ENCODE assay signal across 9 cellular contexts in genomic region chr3:98343647-98344507, GRCh38. TPM values are rescaled to one million over a fixed set of nuclear protein-coding genes. Genes with fewer than 3 reads are reported as not detected.
A peak's percentile ranks its signal among the peaks of the same experiment; 100 is the strongest.
DNase-seq lines count a peak whose midpoint lies in the region; ATAC-seq and TF ChIP-seq lines count a peak whose summit lies in the region.
"Had no signal": no experiment of that assay in that cellular context is flagged by ENCODE, and none has a peak within 500 bp of the region (broad histone marks: within the 10 kb centered on the region; RNA-seq: fewer than 3 reads in every experiment).

No MANE protein-coding gene starts in this region.

- no peak overlapping the region for H3K27ac ChIP-seq in RWPE1
- H3K27ac ChIP-seq in psoas muscle: no peak overlapping the region

- CTCF ChIA-PET in RWPE1 (lab: Yijun Ruan, JAX): interaction anchor here (0.6 to 0.8 kb wide), 3 partner anchors 19 to 448 kb away, joined by 3 to 4 read pairs (median 3); no protein-coding TSS in a partner anchor

- H3K4me1 ChIP-seq in psoas muscle: no peaks in the 10 kb centered on the region

- no peaks in the 10 kb centered on the region for H3K36me3 Mint-ChIP-seq in endothelial cell (ENCODE audit: low read depth, unreplicated experiment)

- TF ChIP-seq CTCF in RWPE1 (conservative IDR thresholded peaks at IDR 0.05; ENCODE audit: low read depth) (peak; percentile 39), endothelial cell (IDR thresholded peaks at IDR 0.05; ENCODE audit: unreplicated experiment) (peak; percentile 77), psoas muscle (IDR thresholded peaks at IDR 0.05) (peak; percentile 11)

- WGBS in psoas muscle, 3 donors: 55 to 57% (median 55%) methylated on average over 13 of the region's 13 CpGs

- H3K27me3 Mint-ChIP-seq in endothelial cell (ENCODE audit: unreplicated experiment): peaks cover 1% of the 10 kb centered on the region

- no peaks in the 10 kb centered on the region for H3K27me3 ChIP-seq in psoas muscle (ENCODE audit: insufficient read depth in 3 of 3, low read length in 2 of 3)

- no peaks in the 10 kb centered on the region for H3K9me3 ChIP-seq in psoas muscle

- ATAC-seq in GM18907 (IDR thresholded peaks at IDR 0.05; ENCODE audit: unreplicated experiment) (peak; percentile 56), psoas muscle (no peak), GM19397 (IDR thresholded peaks at IDR 0.05; ENCODE audit: unreplicated experiment) (no peak)

- no peak overlapping the region for H3K4me3 ChIP-seq in psoas muscle

- POLR2A ChIA-PET in RWPE1 (lab: Yijun Ruan, JAX; ENCODE audit: low non-redundant PET): no interaction called here

- H3K4me3 Mint-ChIP-seq in endothelial cell (ENCODE audit: unreplicated experiment): no peak overlapping the region

- no peak overlapping the region for H3K27ac Mint-ChIP-seq in endothelial cell (ENCODE audit: unreplicated experiment)

- no peaks in the 10 kb centered on the region for H3K9me3 Mint-ChIP-seq in endothelial cell (ENCODE audit: unreplicated experiment)

- H3K4me1 Mint-ChIP-seq in endothelial cell (ENCODE audit: unreplicated experiment): no peaks in the 10 kb centered on the region

- intact Hi-C loops in psoas muscle (cut with DNase I): no loop called here

- DNase-seq in NCI-H2196 (lab: John Stamatoyannopoulos, UW; ENCODE audit: unreplicated experiment): peak; percentile 51
- DNase-seq in NCI-H2196 treated with DMSO at 0.1 percent for 48 hours (lab: John Stamatoyannopoulos, UW; ENCODE audit: unreplicated experiment): no peak
- peak; percentile 21 for DNase-seq in HK-2 (ENCODE audit: unreplicated experiment)
- peak; percentile 2 for DNase-seq in RWPE1 (ENCODE audit: low spot score)
- DNase-seq in endothelial cell (ENCODE audit: low spot score): peak; percentile 66
- no peak for DNase-seq in psoas muscle

- no peaks in the 10 kb centered on the region for H3K36me3 ChIP-seq in psoas muscle (ENCODE audit: insufficient read depth in 1 of 2, low read depth in 1 of 2)

RNA-seq across cellular contexts. Expression of gene OR5K4, which starts 9.8 kb away (rescaled TPM):
- total RNA-seq in endothelial cell (ENCODE audit: unreplicated experiment) (not detected), psoas muscle (not detected)
- not detected for polyA plus RNA-seq in psoas muscle
- polyA plus RNA-seq: adipose tissue had no signal

RNA-seq across cellular contexts. Expression of gene OR5K3, which starts 46.6 kb away (rescaled TPM):
- total RNA-seq in endothelial cell (ENCODE audit: unreplicated experiment) (not detected), psoas muscle (not detected)
- polyA plus RNA-seq in psoas muscle: not detected
- polyA plus RNA-seq: adipose tissue had no signal

Comparison
In these comparisons a context has a peak if more than half of its experiments do, and no peak if none do; other contexts are left out.
1. DNase-seq: peak in NCI-H2196 (single experiment), HK-2 (single experiment), RWPE1 (single experiment) and endothelial cell (single experiment); none in NCI-H2196 treated with DMSO at 0.1 percent for 48 hours (single experiment) and psoas muscle (0 of 2).
2. CTCF ChIP-seq: peak in every context shown above with its lines; median percentile 77 in endothelial cell; 39 in RWPE1; 11 in psoas muscle.